In the genomic region with DNA sequence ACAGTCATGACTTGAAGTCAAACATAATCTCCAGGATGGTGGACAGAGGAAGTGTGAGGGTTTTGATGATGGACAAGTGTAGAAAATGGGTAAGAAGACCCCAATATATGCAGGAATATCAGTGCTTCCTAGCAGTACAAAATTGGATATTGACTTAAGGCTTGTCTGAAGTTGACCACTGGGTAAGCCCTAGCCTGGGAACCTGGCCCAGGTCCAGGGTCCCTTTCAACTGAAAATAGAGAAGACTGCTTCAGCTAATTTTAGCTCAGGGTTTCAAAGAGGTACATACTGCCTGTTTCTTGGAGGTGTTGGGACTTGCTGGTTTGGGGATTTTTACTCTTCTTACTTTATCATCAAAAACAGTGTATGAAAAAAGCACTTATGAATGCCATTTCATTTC, we compare ENCODE assay signal across 1 cellular context.
TF ChIP-seq lines count a peak whose summit lies in the region.

No MANE protein-coding gene starts in this region.

TF ChIP-seq in SK-N-SH, 30 proteins besides CTCF, POLR2A, EP300 and RAD21 (continued from another document):
- TF ChIP-seq, protein P1, sequence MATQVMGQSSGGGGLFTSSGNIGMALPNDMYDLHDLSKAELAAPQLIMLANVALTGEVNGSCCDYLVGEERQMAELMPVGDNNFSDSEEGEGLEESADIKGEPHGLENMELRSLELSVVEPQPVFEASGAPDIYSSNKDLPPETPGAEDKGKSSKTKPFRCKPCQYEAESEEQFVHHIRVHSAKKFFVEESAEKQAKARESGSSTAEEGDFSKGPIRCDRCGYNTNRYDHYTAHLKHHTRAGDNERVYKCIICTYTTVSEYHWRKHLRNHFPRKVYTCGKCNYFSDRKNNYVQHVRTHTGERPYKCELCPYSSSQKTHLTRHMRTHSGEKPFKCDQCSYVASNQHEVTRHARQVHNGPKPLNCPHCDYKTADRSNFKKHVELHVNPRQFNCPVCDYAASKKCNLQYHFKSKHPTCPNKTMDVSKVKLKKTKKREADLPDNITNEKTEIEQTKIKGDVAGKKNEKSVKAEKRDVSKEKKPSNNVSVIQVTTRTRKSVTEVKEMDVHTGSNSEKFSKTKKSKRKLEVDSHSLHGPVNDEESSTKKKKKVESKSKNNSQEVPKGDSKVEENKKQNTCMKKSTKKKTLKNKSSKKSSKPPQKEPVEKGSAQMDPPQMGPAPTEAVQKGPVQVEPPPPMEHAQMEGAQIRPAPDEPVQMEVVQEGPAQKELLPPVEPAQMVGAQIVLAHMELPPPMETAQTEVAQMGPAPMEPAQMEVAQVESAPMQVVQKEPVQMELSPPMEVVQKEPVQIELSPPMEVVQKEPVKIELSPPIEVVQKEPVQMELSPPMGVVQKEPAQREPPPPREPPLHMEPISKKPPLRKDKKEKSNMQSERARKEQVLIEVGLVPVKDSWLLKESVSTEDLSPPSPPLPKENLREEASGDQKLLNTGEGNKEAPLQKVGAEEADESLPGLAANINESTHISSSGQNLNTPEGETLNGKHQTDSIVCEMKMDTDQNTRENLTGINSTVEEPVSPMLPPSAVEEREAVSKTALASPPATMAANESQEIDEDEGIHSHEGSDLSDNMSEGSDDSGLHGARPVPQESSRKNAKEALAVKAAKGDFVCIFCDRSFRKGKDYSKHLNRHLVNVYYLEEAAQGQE (IDR thresholded peaks at IDR 0.05; ENCODE audit: low read depth, low read length) = no peak
TF ChIP-seq in SK-N-SH: peak in this region for 0.
